19 cellular contexts compared by ENCODE assay signal in genomic region chr2:170869036-170869435, GRCh38. TPM values are rescaled to one million over a fixed set of nuclear protein-coding genes. Genes with fewer than 3 reads are reported as not detected.
"Had no signal": no experiment of that assay in that cellular context is flagged by ENCODE, and none has a peak within 500 bp of the region (broad histone marks: within the 10 kb centered on the region; RNA-seq: fewer than 3 reads in every experiment).

No MANE protein-coding gene starts in this region.

- H3K27me3 ChIP-seq: gastrocnemius medialis, pancreas, right lobe of liver, tibial nerve, upper lobe of right lung, uterus had no signal

- H3K36me3 ChIP-seq: gastrocnemius medialis, lower lobe of right lung, pancreas, right lobe of liver, thoracic aorta, tibial nerve, upper lobe of right lung, uterus had no signal

- H3K4me3 ChIP-seq: gastrocnemius medialis, lower lobe of right lung, pancreas, right lobe of liver, thoracic aorta, tibial nerve, upper lobe of right lung, uterus had no signal

- H3K27ac ChIP-seq: gastrocnemius medialis, lower lobe of right lung, pancreas, right lobe of liver, thoracic aorta, tibial nerve, upper lobe of right lung, uterus had no signal

- H3K4me1 ChIP-seq: gastrocnemius medialis, pancreas, uterus had no signal

- H3K9me3 ChIP-seq: gastrocnemius medialis, lower lobe of right lung, pancreas, right lobe of liver, thoracic aorta, tibial nerve, upper lobe of right lung, uterus had no signal

- DNase-seq: cortex of kidney; effector memory CD8-positive, alpha-beta T cell; gastrocnemius medialis; head of caudate nucleus; left ventricle myocardium superior; lower lobe of right lung; natural killer cell; pancreas; right lobe of liver; small intestine; stimulated activated CD4-positive, alpha-beta T cell treated with anti-CD3 and anti-CD28 coated beads, Interleukin-15, amount 100 ng/mL, for 24 hours; stimulated activated CD4-positive, alpha-beta T cell treated with anti-CD3 and anti-CD28 coated beads, Interleukin-2, amount 100 ng/mL, for 48 hours; stimulated activated naive B cell treated with anti-CD40 and anti-IgM and Interleukin-4, amounts not matched to agents 10 μg/mL and 1 μg/mL and 100 μg/mL, for 72 hours; upper lobe of right lung; uterus had no signal

- ATAC-seq: effector memory CD8-positive, alpha-beta T cell; gastrocnemius medialis; left ventricle myocardium superior; lower lobe of right lung; natural killer cell; pancreas; right lobe of liver; stimulated activated naive B cell treated with anti-CD40 and anti-IgM and Interleukin-4, amounts not matched to agents 10 μg/mL and 1 μg/mL and 100 μg/mL, for 72 hours; upper lobe of right lung had no signal

RNA-seq across cellular contexts. Expression of gene GAD1, which starts 52.3 kb away (rescaled TPM):
- total RNA-seq: fibroblast of villous mesenchyme, gastrocnemius medialis, left ventricle myocardium superior, lower lobe of right lung, mononuclear cell, natural killer cell, right lobe of liver, upper lobe of right lung had no signal
